ENCODE assay signal across 17 cellular contexts in genomic region chr10:103680869-103681236, GRCh38.
DNase-seq lines count a peak whose midpoint lies in the region; ATAC-seq, FAIRE-seq and TF ChIP-seq lines count a peak whose summit lies in the region.
"Had no signal": no experiment of that assay in that cellular context is flagged by ENCODE, and none has a peak within 500 bp of the region (broad histone marks: within the 10 kb centered on the region; RNA-seq: fewer than 3 reads in every experiment).

No MANE protein-coding gene starts in this region.

- 0 out of 2 replicates have a peak overlapping the region, but pooled peaks have one; percentile 9 for H2AFZ ChIP-seq in K562 (ENCODE audit: low read depth, low read length)

- intact Hi-C loops in K562 (cut with micrococcal nuclease) (no loop called here), natural killer cell (cut with micrococcal nuclease) (no loop called here)

- no TSS peak for BruUV-seq in K562 (replicated peaks; lab: Mats Ljungman, UMichigan)

- H3K79me2 ChIP-seq in K562 (ENCODE audit: control insufficient read depth, insufficient read depth, low read length), result no peaks in the 10 kb centered on the region

- no peak for FAIRE-seq in K562 (lab: Jason Lieb, UNC)
- FAIRE-seq: A204.1, HepG2 had no signal

- H3K9ac ChIP-seq in K562 (ENCODE audit: insufficient read depth in 1 of 2, low read depth in 2 of 2, low read length in 2 of 2), result no peak overlapping the region
- H3K9ac ChIP-seq in subcutaneous abdominal adipose tissue (ENCODE audit: low read length in 5 of 5), result no peak overlapping the region

- no peaks in the 10 kb centered on the region for H3K4me1 Mint-ChIP-seq in natural killer cell
- peaks cover 18% of the 10 kb centered on the region for H3K4me1 Mint-ChIP-seq in activated naive CD8-positive, alpha-beta T cell treated with anti-CD3 and anti-CD28 coated beads, Interleukin-2, amount 50 U/mL, for 24 hours

- peak; percentile 53 for DNase-seq in AG20443 (ENCODE audit: low spot score)
- no peak for DNase-seq in K562 (ENCODE audit: extremely low read depth in 1 of 4, low spot score in 3 of 4)
- no peak for DNase-seq in natural killer cell
- DNase-seq in activated CD8-positive, alpha-beta memory T cell treated with anti-CD3 and anti-CD28 coated beads, Interleukin-2, amount 50 U/mL, for 4 hours, result no peak
- DNase-seq in activated naive CD8-positive, alpha-beta T cell treated with anti-CD3 and anti-CD28 coated beads, Interleukin-2, amount 50 U/mL, for 24 hours, result no peak
- DNase-seq: DMS 273 treated with DMSO at 0.1 percent for 48 hours, Kasumi-1, NCI-H1105 treated with DMSO at 0.1 percent for 48 hours, NCI-H1930, NCI-H526 treated with DMSO at 0.1 percent for 48 hours, SIG-M5 had no signal

- H3K27me3 ChIP-seq in K562 (ENCODE audit: control insufficient read depth in 2 of 2, insufficient read depth in 2 of 2, low read length in 2 of 2) (no peaks in the 10 kb centered on the region), subcutaneous abdominal adipose tissue (ENCODE audit: control insufficient read depth in 5 of 5, insufficient read depth in 4 of 5, low read length in 5 of 5) (no peaks in the 10 kb centered on the region)

- in situ Hi-C loops in K562 (cut with MboI), result no loop called here

- H3K4me2 ChIP-seq in K562 (ENCODE audit: insufficient read depth, low read length), result no peak overlapping the region

- no peak for TF ChIP-seq POLR2A in K562 (conservative IDR thresholded peaks at IDR 0.05)

- POLR2A ChIA-PET in HEK293 (lab: Yijun Ruan, JAX) (no interaction called here), K562 (lab: Yijun Ruan, JAX) (interaction anchor here (0.6 kb wide), 1 partner anchor 91 kb away, joined by 3 read pairs; no protein-coding TSS in a partner anchor)

- no peaks in the 10 kb centered on the region for H3K9me3 Mint-ChIP-seq in natural killer cell
- no peaks in the 10 kb centered on the region for H3K9me3 Mint-ChIP-seq in activated naive CD8-positive, alpha-beta T cell treated with anti-CD3 and anti-CD28 coated beads, Interleukin-2, amount 50 U/mL, for 24 hours
- H3K9me3 Mint-ChIP-seq: CD14-positive monocyte had no signal

- ATAC-seq in K562 (no peak), natural killer cell (no peak), GM18511 (IDR thresholded peaks at IDR 0.05; ENCODE audit: unreplicated experiment) (no peak)
- no peak for ATAC-seq in activated naive CD8-positive, alpha-beta T cell treated with anti-CD3 and anti-CD28 coated beads, Interleukin-2, amount 50 U/mL, for 24 hours
- ATAC-seq: HepG2 had no signal

- no peak for TF ChIP-seq EP300 in K562 (IDR thresholded peaks at IDR 0.05; ENCODE audit: low read length)

- H3K4me1 ChIP-seq in HEK293 (ENCODE audit: control insufficient read depth, insufficient read depth, low read length) (no peaks in the 10 kb centered on the region), K562 (replicated peaks in 1 of 2; ENCODE audit: control insufficient read depth in 2 of 2, insufficient read depth in 2 of 2, low read length in 2 of 2) (peaks cover 0 to 10% of the 10 kb centered on the region in 2 experiments; a peak in 3 of 5 replicates), subcutaneous abdominal adipose tissue (ENCODE audit: control insufficient read depth in 5 of 5, insufficient read depth in 5 of 5, low read length in 5 of 5) (peaks cover 10 to 60% (median 33%) of the 10 kb centered on the region in 5 donors)

- H3K4me3 Mint-ChIP-seq in natural killer cell, result no peak overlapping the region
- H3K4me3 Mint-ChIP-seq in activated naive CD8-positive, alpha-beta T cell treated with anti-CD3 and anti-CD28 coated beads, Interleukin-2, amount 50 U/mL, for 24 hours, result no peak overlapping the region
- H3K4me3 Mint-ChIP-seq: CD14-positive monocyte had no signal

- H3K27ac Mint-ChIP-seq in natural killer cell, result no peak overlapping the region
- H3K27ac Mint-ChIP-seq in activated naive CD8-positive, alpha-beta T cell treated with anti-CD3 and anti-CD28 coated beads, Interleukin-2, amount 50 U/mL, for 24 hours, result no peak overlapping the region

- peaks cover 0 to 13% of the 10 kb centered on the region in 2 donors for H3K27me3 Mint-ChIP-seq in natural killer cell (ENCODE audit: low read depth in 2 of 2)
- no peaks in the 10 kb centered on the region for H3K27me3 Mint-ChIP-seq in activated naive CD8-positive, alpha-beta T cell treated with anti-CD3 and anti-CD28 coated beads, Interleukin-2, amount 50 U/mL, for 24 hours

- CTCF ChIA-PET in HEK293 (lab: Yijun Ruan, JAX) (interaction anchor here (0.9 to 2.1 kb wide), 2 partner anchors 14 to 82 kb away, joined by 3 to 4 read pairs; no protein-coding TSS in a partner anchor), K562 (lab: Yijun Ruan, JAX; ENCODE audit: low intra/inter-chr PET ratio) (no interaction called here)

- H3K9me3 ChIP-seq in HEK293 (ENCODE audit: control insufficient read depth, insufficient read depth, low read depth, low read length) (no peaks in the 10 kb centered on the region), K562 (replicated peaks; ENCODE audit: control insufficient read depth, insufficient read depth, low read depth, low read length) (no peaks in the 10 kb centered on the region), subcutaneous abdominal adipose tissue (ENCODE audit: control insufficient read depth in 5 of 5, low read length in 5 of 5) (no peaks in the 10 kb centered on the region)

- no peak overlapping the region for H3K27ac ChIP-seq in HEK293 (ENCODE audit: extremely low read depth, low read depth, low read length)
- no peak overlapping the region for H3K27ac ChIP-seq in K562 (ENCODE audit: extremely low read depth, low read depth, low read length)
- peak overlapping the region; percentile 16 for H3K27ac ChIP-seq in subcutaneous abdominal adipose tissue (ENCODE audit: low read depth, low read length)

- 59% methylated on average over 6 of the region's 6 CpGs for WGBS in K562 (ENCODE audit: insufficient coverage, low coverage, missing lambda C conversion rate)

- H4K20me1 ChIP-seq in K562 (replicated peaks; ENCODE audit: control insufficient read depth, insufficient read depth, low read length), result no peaks in the 10 kb centered on the region

- no peak for TF ChIP-seq CTCF in HEK293 (tag by site-specific recombination; IDR thresholded peaks at IDR 0.05)
- TF ChIP-seq CTCF in K562 (IDR thresholded peaks at IDR 0.05 in 2 of 3, conservative IDR thresholded peaks at IDR 0.05 in 1 of 3; ENCODE audit: insufficient read depth in 2 of 3, low read depth in 1 of 3, low read length in 3 of 3), result no peak
- no peak for TF ChIP-seq CTCF in natural killer cell (IDR thresholded peaks at IDR 0.05)

- no peak overlapping the region for H3K4me3 ChIP-seq in HEK293 (ENCODE audit: low read depth, low read length)
- H3K4me3 ChIP-seq in K562, result no peak overlapping the region
- H3K4me3 ChIP-seq in subcutaneous abdominal adipose tissue (ENCODE audit: low read depth in 1 of 5, low read length in 5 of 5), result no peak overlapping the region

- no peak for TF ChIP-seq RAD21 in K562 (CRISPR knock-in tag; conservative IDR thresholded peaks at IDR 0.05 in 1 of 2, IDR thresholded peaks at IDR 0.05 in 1 of 2)

- H3K36me3 ChIP-seq in HEK293 (ENCODE audit: control insufficient read depth in 2 of 2, insufficient read depth in 1 of 2, low read length in 2 of 2) (no peaks in the 10 kb centered on the region), K562 (ENCODE audit: control insufficient read depth, insufficient read depth, low read length) (no peaks in the 10 kb centered on the region), subcutaneous abdominal adipose tissue (ENCODE audit: control insufficient read depth in 5 of 5, insufficient read depth in 5 of 5, low read length in 5 of 5) (no peaks in the 10 kb centered on the region)

- no peaks in the 10 kb centered on the region for H3K9me1 ChIP-seq in K562 (ENCODE audit: control insufficient read depth, insufficient read depth, low read length)

- no peaks in the 10 kb centered on the region for H3K36me3 Mint-ChIP-seq in natural killer cell
- no peaks in the 10 kb centered on the region for H3K36me3 Mint-ChIP-seq in activated naive CD8-positive, alpha-beta T cell treated with anti-CD3 and anti-CD28 coated beads, Interleukin-2, amount 50 U/mL, for 24 hours (ENCODE audit: low read depth)
- H3K36me3 Mint-ChIP-seq: CD14-positive monocyte had no signal

TF ChIP-seq in HEK293, 187 proteins besides CTCF, POLR2A, EP300 and RAD21 (continues in another document):
- TF ChIP-seq ZNF561 (tag by site-specific recombination; IDR thresholded peaks at IDR 0.05; ENCODE audit: borderline replicate concordance) (no peak), ZNF549 (tag by site-specific recombination; IDR thresholded peaks at IDR 0.05) (no peak)

TF ChIP-seq in K562, 482 proteins besides CTCF, POLR2A, EP300 and RAD21 (continues in another document):
- TF ChIP-seq XRCC5 (IDR thresholded peaks at IDR 0.05; ENCODE audit: low read depth, low read length) (no peak), HMGN3 (IDR thresholded peaks at IDR 0.05; ENCODE audit: borderline replicate concordance, extremely low read depth, insufficient read length, low read depth, low read length) (no peak), MED1 (CRISPR knock-in tag; IDR thresholded peaks at IDR 0.05; ENCODE audit: borderline replicate concordance) (no peak), SAFB (IDR thresholded peaks at IDR 0.05; ENCODE audit: borderline replicate concordance, low read depth, low read length) (no peak)
